In the genomic region with DNA sequence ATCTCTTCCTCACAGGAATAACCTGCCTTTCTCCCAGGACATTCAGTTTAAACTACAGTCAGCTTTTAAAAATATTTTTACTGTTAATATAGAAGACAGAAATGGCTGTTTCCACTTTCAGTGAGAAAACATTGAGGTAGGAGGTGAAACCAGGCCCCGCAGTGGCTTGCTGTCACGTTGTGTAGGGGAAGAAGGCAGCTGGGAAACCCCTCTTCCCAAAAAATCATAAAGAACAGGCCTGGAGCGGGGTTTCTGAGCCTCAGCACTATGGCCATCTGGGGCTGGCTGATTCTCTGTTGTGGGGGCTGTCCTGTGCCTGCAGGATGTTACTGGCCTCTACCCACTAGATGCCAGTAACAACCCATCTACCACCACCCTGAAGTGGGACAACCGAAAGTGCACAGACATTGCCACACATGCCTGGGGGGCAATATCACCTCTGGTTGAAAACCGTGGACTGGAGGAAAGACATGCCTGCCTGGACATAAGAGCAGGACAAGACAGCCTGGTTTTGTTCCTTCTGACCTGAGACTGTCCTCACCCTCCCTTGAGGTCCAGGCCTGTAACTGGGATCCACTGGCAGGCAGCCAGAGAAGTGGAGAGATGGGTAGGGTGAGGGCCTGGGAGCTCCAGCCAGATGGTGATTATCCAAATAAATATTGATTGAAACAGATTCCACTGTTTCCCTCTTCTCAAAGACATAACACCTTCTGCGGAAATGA, we compare ENCODE assay signal across 17 cellular contexts. TPM values are rescaled to one million over a fixed set of nuclear protein-coding genes. Genes with fewer than 3 reads are reported as not detected.
A peak's percentile ranks its signal among the peaks of the same experiment; 100 is the strongest.
DNase-seq lines count a peak whose midpoint lies in the region; ATAC-seq and TF ChIP-seq lines count a peak whose summit lies in the region.
"Had no signal": no experiment of that assay in that cellular context is flagged by ENCODE, and none has a peak within 500 bp of the region (broad histone marks: within the 10 kb centered on the region; RNA-seq: fewer than 3 reads in every experiment).

No MANE protein-coding gene starts in this region.

- peak in 1 of 2 experiments; percentile 34; a peak in 1 of 4 replicates for TF ChIP-seq EP300 in SK-N-SH (IDR thresholded peaks at IDR 0.05; ENCODE audit: borderline replicate concordance in 1 of 2, low read depth in 1 of 2, low read length in 1 of 2)

- H3K36me3 Mint-ChIP-seq in activated T-cell treated with anti-CD3 and anti-CD28 coated beads, Interleukin-2, amount 50 U/mL, for 24 hours (ENCODE audit: low read depth), result no peaks in the 10 kb centered on the region
- no peaks in the 10 kb centered on the region for H3K36me3 Mint-ChIP-seq in activated T-cell treated with anti-CD3 and anti-CD28 coated beads, Interleukin-2, amount 50 U/mL, for 72 hours (ENCODE audit: insufficient read depth in 2 of 2)

- H3K9ac ChIP-seq in SK-N-SH, result no peak overlapping the region

- DNase-seq in activated T-cell treated with anti-CD3 and anti-CD28 coated beads, Interleukin-2, amount 50 U/mL, for 24 hours, result peak; percentile 7
- no peak for DNase-seq in activated T-cell treated with anti-CD3 and anti-CD28 coated beads, Interleukin-2, amount 50 U/mL, for 72 hours
- peak; percentile 41 for DNase-seq in NCI-H1092 (lab: John Stamatoyannopoulos, UW)
- DNase-seq in SK-N-SH, result peak; percentile 71
- DNase-seq in posterior vena cava (ENCODE audit: low spot score), result peak; percentile 50
- DNase-seq in NOMO-1 (lab: John Stamatoyannopoulos, UW; ENCODE audit: unreplicated experiment in 2 of 2), result no peak
- DNase-seq: ACHN, HCEC 1CT, MM.1S, NCI-H1417 treated with DMSO at 0.1 percent for 48 hours, NCI-H2107, Right ventricle myocardium superior had no signal

- no peaks in the 10 kb centered on the region for H3K9me2 ChIP-seq in SK-N-SH

- WGBS in SK-N-SH (ENCODE audit: low lambda C conversion rate), result 51% methylated on average over 6 of the region's 6 CpGs

- no peaks in the 10 kb centered on the region for H3K79me2 ChIP-seq in SK-N-SH (ENCODE audit: insufficient read depth)

- no peak overlapping the region for H3K4me3 ChIP-seq in SK-N-SH (ENCODE audit: low read depth in 2 of 2, low read length in 1 of 2)

- H3K27ac ChIP-seq in SK-N-SH (ENCODE audit: low read depth in 2 of 2, low read length in 1 of 2), result peak overlapping the region in 1 of 2 experiments; percentile 75; a peak in 2 of 4 replicates

- H3K9me3 ChIP-seq in SK-N-SH, result no peaks in the 10 kb centered on the region

- POLR2A ChIA-PET in SK-N-SH (lab: Yijun Ruan, JAX), result interaction anchor here (0.6 to 1.6 kb wide), 7 partner anchors 10 to 146 kb away, joined by 3 to 6 read pairs (median 3); no protein-coding TSS in a partner anchor

- H3K27me3 Mint-ChIP-seq in activated T-cell treated with anti-CD3 and anti-CD28 coated beads, Interleukin-2, amount 50 U/mL, for 24 hours, result no peaks in the 10 kb centered on the region
- no peaks in the 10 kb centered on the region for H3K27me3 Mint-ChIP-seq in activated T-cell treated with anti-CD3 and anti-CD28 coated beads, Interleukin-2, amount 50 U/mL, for 72 hours (ENCODE audit: low read depth)
- H3K27me3 Mint-ChIP-seq: CD4-positive, alpha-beta T cell had no signal

- CTCF ChIA-PET in SK-N-SH (lab: Yijun Ruan, JAX), result interaction anchor here (0.6 to 8.5 kb wide), 23 partner anchors 9 to 1890 kb away, joined by 3 to 86 read pairs (median 6); a partner anchor contains a TSS

- H3F3A ChIP-seq in SK-N-SH (replicated peaks; ENCODE audit: insufficient read depth), result no peaks in the 10 kb centered on the region

- H3K27ac Mint-ChIP-seq in activated T-cell treated with anti-CD3 and anti-CD28 coated beads, Interleukin-2, amount 50 U/mL, for 24 hours, result no peak overlapping the region
- H3K27ac Mint-ChIP-seq in activated T-cell treated with anti-CD3 and anti-CD28 coated beads, Interleukin-2, amount 50 U/mL, for 72 hours, result no peak overlapping the region
- H3K27ac Mint-ChIP-seq: CD4-positive, alpha-beta T cell; T-helper 1 cell treated with Interleukin-12 subunit alpha and Interleukin-12 subunit beta and Interleukin-4 antibody, amounts not matched to agents 30 μg/mL and 1 μg/mL, for 36 hours had no signal

- peaks cover 23% of the 10 kb centered on the region for H3K4me1 Mint-ChIP-seq in activated T-cell treated with anti-CD3 and anti-CD28 coated beads, Interleukin-2, amount 50 U/mL, for 24 hours (ENCODE audit: low read depth)
- peaks cover 22% of the 10 kb centered on the region for H3K4me1 Mint-ChIP-seq in activated T-cell treated with anti-CD3 and anti-CD28 coated beads, Interleukin-2, amount 50 U/mL, for 72 hours (ENCODE audit: low read depth)

- no peaks in the 10 kb centered on the region for H3K9me3 Mint-ChIP-seq in activated T-cell treated with anti-CD3 and anti-CD28 coated beads, Interleukin-2, amount 50 U/mL, for 24 hours
- no peaks in the 10 kb centered on the region for H3K9me3 Mint-ChIP-seq in activated T-cell treated with anti-CD3 and anti-CD28 coated beads, Interleukin-2, amount 50 U/mL, for 72 hours
- H3K9me3 Mint-ChIP-seq: CD4-positive, alpha-beta T cell; T-helper 1 cell treated with Interleukin-12 subunit alpha and Interleukin-12 subunit beta and Interleukin-4 antibody, amounts not matched to agents 30 μg/mL and 1 μg/mL, for 36 hours had no signal

- TF ChIP-seq CTCF in SK-N-SH (IDR thresholded peaks at IDR 0.05), result no peak

- H3K27me3 ChIP-seq in SK-N-SH (ENCODE audit: insufficient read depth), result peaks cover 25% of the 10 kb centered on the region; the same call in 1 of the 2 replicates

- no peaks in the 10 kb centered on the region for H4K20me1 ChIP-seq in SK-N-SH (ENCODE audit: insufficient read depth)

- no peak for ATAC-seq in activated T-cell treated with anti-CD3 and anti-CD28 coated beads, Interleukin-2, amount 50 U/mL, for 72 hours (replicated peaks in 1 of 2)
- ATAC-seq in GM18519 (IDR thresholded peaks at IDR 0.05; ENCODE audit: low FRiP score, unreplicated experiment) (no peak), GM18498 (IDR thresholded peaks at IDR 0.05; ENCODE audit: unreplicated experiment) (no peak)
- ATAC-seq: Panc1 had no signal

- no peak overlapping the region for H3K4me2 ChIP-seq in SK-N-SH

- no peaks in the 10 kb centered on the region for H3K36me3 ChIP-seq in SK-N-SH (replicated peaks in 1 of 2; ENCODE audit: control insufficient read depth in 1 of 2, insufficient read depth in 2 of 2, low read length in 1 of 2)

- no peak overlapping the region for H3K4me3 Mint-ChIP-seq in activated T-cell treated with anti-CD3 and anti-CD28 coated beads, Interleukin-2, amount 50 U/mL, for 24 hours
- H3K4me3 Mint-ChIP-seq in activated T-cell treated with anti-CD3 and anti-CD28 coated beads, Interleukin-2, amount 50 U/mL, for 72 hours, result no peak overlapping the region
- H3K4me3 Mint-ChIP-seq: CD4-positive, alpha-beta T cell; T-helper 1 cell treated with Interleukin-12 subunit alpha and Interleukin-12 subunit beta and Interleukin-4 antibody, amounts not matched to agents 30 μg/mL and 1 μg/mL, for 36 hours had no signal

- peaks cover 0 to 49% of the 10 kb centered on the region in 2 experiments; a peak in 2 of 4 replicates for H3K4me1 ChIP-seq in SK-N-SH (ENCODE audit: control insufficient read depth in 1 of 2, insufficient read depth in 2 of 2, low read depth in 1 of 2, low read length in 1 of 2)

- TF ChIP-seq RAD21 in SK-N-SH (IDR thresholded peaks at IDR 0.05; ENCODE audit: low read length), result peak; percentile 74

- no peak overlapping the region for H2AFZ ChIP-seq in SK-N-SH (ENCODE audit: low read depth)

- intact Hi-C loops in posterior vena cava (cut with DNase I), result no loop called here

TF ChIP-seq in SK-N-SH, 30 proteins besides CTCF, POLR2A, EP300 and RAD21:
- no peak for TF ChIP-seq FOSL2 (IDR thresholded peaks at IDR 0.05; ENCODE audit: borderline replicate concordance, low read depth)
- peak; percentile 26; the same call in 1 of the 2 replicates for TF ChIP-seq SMC3 (IDR thresholded peaks at IDR 0.05; ENCODE audit: low read depth, low read length)
- TF ChIP-seq TEAD4 (IDR thresholded peaks at IDR 0.05; ENCODE audit: borderline replicate concordance, insufficient read depth), result no peak
- no peak for TF ChIP-seq TCF12 (IDR thresholded peaks at IDR 0.05)
- no peak for TF ChIP-seq SIN3A (IDR thresholded peaks at IDR 0.05; ENCODE audit: borderline replicate concordance, low read depth, low read length)
- TF ChIP-seq RCOR1 (IDR thresholded peaks at IDR 0.05; ENCODE audit: low read length), result 0 out of 2 replicates have a peak, but pooled peaks have one; percentile 41
- no peak for TF ChIP-seq FOXM1 (IDR thresholded peaks at IDR 0.05; ENCODE audit: low read depth)

RNA-seq across cellular contexts. Expression of a gene that starts 43.9 kb away (rescaled TPM):
- total RNA-seq in activated T-cell treated with anti-CD3 and anti-CD28 coated beads, Interleukin-2, amount 50 U/mL, for 72 hours, result under 1 TPM; 0.72 to 0.77 TPM
- polyA plus RNA-seq in SK-N-SH (2012; rRNA removed), result 2.2 and 6.4 TPM in 2 replicates
- 2.8 and 8.3 TPM in 2 replicates for polyA plus RNA-seq in SK-N-SH (2012; cell fraction: cytosol; rRNA removed)
- 4.1 and 6.1 TPM in 2 replicates for polyA plus RNA-seq in SK-N-SH (2012; cell fraction: nucleus; rRNA removed)
- total RNA-seq in posterior vena cava, result 10 to 100 TPM; 27.3 to 37.3 TPM

RNA-seq across cellular contexts. Expression of a gene that starts 56.6 kb away (rescaled TPM):
- 1 to 10 TPM; 6.8 to 8.1 TPM for total RNA-seq in activated T-cell treated with anti-CD3 and anti-CD28 coated beads, Interleukin-2, amount 50 U/mL, for 72 hours
- polyA plus RNA-seq in SK-N-SH (2012; rRNA removed), result 0.15 and 0.41 TPM in 2 replicates
- 0.01 and 0.24 TPM in 2 replicates for polyA plus RNA-seq in SK-N-SH (2012; cell fraction: cytosol; rRNA removed)
- polyA plus RNA-seq in SK-N-SH (2012; cell fraction: nucleus; rRNA removed), result 0.09 and 0.13 TPM in 2 replicates
- 10 to 100 TPM; 27.9 to 71.8 TPM for total RNA-seq in posterior vena cava

Comparison
In these comparisons a context has a peak if more than half of its experiments do, and no peak if none do; other contexts are left out.
1. DNase-seq: peak in activated T-cell treated with anti-CD3 and anti-CD28 coated beads, Interleukin-2, amount 50 U/mL, for 24 hours (single experiment), NCI-H1092 (single experiment), SK-N-SH (single experiment) and posterior vena cava (single experiment); none in activated T-cell treated with anti-CD3 and anti-CD28 coated beads, Interleukin-2, amount 50 U/mL, for 72 hours (0 of 2) and NOMO-1 (0 of 2).
2. RNA of a gene that starts 43.9 kb away (total RNA-seq): 27.3 to 37.3 TPM in posterior vena cava; 0.72 to 0.77 TPM in activated T-cell treated with anti-CD3 and anti-CD28 coated beads, Interleukin-2, amount 50 U/mL, for 72 hours; every median in the first group is over 10 times any median in the second.